Comparison of ENCODE assay signal across 20 cellular contexts in genomic region chr1:93980881-93981280, GRCh38.
DNase-seq lines count a peak whose midpoint lies in the region; ATAC-seq, FAIRE-seq and TF ChIP-seq lines count a peak whose summit lies in the region.
"Had no signal": no experiment of that assay in that cellular context is flagged by ENCODE, and none has a peak within 500 bp of the region (broad histone marks: within the 10 kb centered on the region; RNA-seq: fewer than 3 reads in every experiment).

No MANE protein-coding gene starts in this region.

- no peak for TF ChIP-seq CTCF in brain (conservative IDR thresholded peaks at IDR 0.05)
- TF ChIP-seq CTCF in keratinocyte (optimal IDR thresholded peaks at IDR 0.05 in 1 of 3, IDR thresholded peaks at IDR 0.05 in 1 of 3, conservative IDR thresholded peaks at IDR 0.05 in 1 of 3; ENCODE audit: extremely low read depth in 1 of 3, insufficient read depth in 2 of 3, low read length in 3 of 3): no peak
- TF ChIP-seq CTCF in stomach (IDR thresholded peaks at IDR 0.05): peak in 1 of 7 experiments; percentile 5

- TF ChIP-seq EP300 in stomach (IDR thresholded peaks at IDR 0.05): no peak

- 91 to 96% (median 93%) methylated on average over 5 of the region's 5 CpGs for WGBS in stomach, 5 donors

- no peaks in the 10 kb centered on the region for H3K9me3 Mint-ChIP-seq in brain
- H3K9me3 Mint-ChIP-seq: effector memory CD8-positive, alpha-beta T cell had no signal

- H3K4me3 ChIP-seq in keratinocyte (ENCODE audit: control insufficient read depth in 2 of 3, extremely low read depth in 1 of 3, insufficient read depth in 2 of 3, low read depth in 1 of 3, low read length in 3 of 3) (no peak overlapping the region), stomach (no peak overlapping the region)
- H3K4me3 ChIP-seq: ascending aorta, esophagus squamous epithelium, PC-9 had no signal

- H3K4me1 ChIP-seq in keratinocyte (ENCODE audit: control insufficient read depth, extremely low read depth, insufficient read depth, low read length): peaks cover 51% of the 10 kb centered on the region
- H3K4me1 ChIP-seq in stomach: peaks cover 7 to 19% (median 14%) of the 10 kb centered on the region in 4 donors
- H3K4me1 ChIP-seq: ascending aorta had no signal

- dilution Hi-C loops in keratinocyte (cut with MboI; ENCODE audit: extremely low pct_ligation_motif_present, low sequenced_read_pairs): no loop called here

- H3K4me3 Mint-ChIP-seq in brain: peak overlapping the region in 1 of 5 experiments; percentile 34
- H3K4me3 Mint-ChIP-seq: CD4-positive, CD25-positive, alpha-beta regulatory T cell; effector memory CD8-positive, alpha-beta T cell had no signal

- H3K9ac ChIP-seq in keratinocyte (ENCODE audit: control insufficient read depth, extremely low read depth, insufficient read depth, low read length): no peak overlapping the region

- H3K27ac ChIP-seq in keratinocyte (ENCODE audit: control insufficient read depth, insufficient read depth, low read length): no peak overlapping the region
- peak overlapping the region in 3 of 5 donors; percentile 6 to 67 (median 63) for H3K27ac ChIP-seq in stomach
- H3K27ac ChIP-seq: ascending aorta, PC-9 had no signal

- no peaks in the 10 kb centered on the region for H3K79me2 ChIP-seq in keratinocyte (ENCODE audit: control insufficient read depth, insufficient read depth, low read length)

- H3K27ac Mint-ChIP-seq in brain: peak overlapping the region in 4 of 5 experiments; percentile 82 to 94 (median 90)
- H3K27ac Mint-ChIP-seq: CD4-positive, CD25-positive, alpha-beta regulatory T cell; effector memory CD8-positive, alpha-beta T cell had no signal

- peak; percentile 76 for FAIRE-seq in keratinocyte (lab: Jason Lieb, UNC)
- FAIRE-seq: GM18507 had no signal

- no peaks in the 10 kb centered on the region for H3K36me3 ChIP-seq in keratinocyte (ENCODE audit: control insufficient read depth in 2 of 2, extremely low read depth in 1 of 2, insufficient read depth in 2 of 2, low read length in 2 of 2)
- H3K36me3 ChIP-seq in stomach: no peaks in the 10 kb centered on the region
- H3K36me3 ChIP-seq: ascending aorta, esophagus squamous epithelium had no signal

- H3K27me3 Mint-ChIP-seq in brain: no peaks in the 10 kb centered on the region

- no peak for TF ChIP-seq POLR2A in stomach (IDR thresholded peaks at IDR 0.05)

- no peak overlapping the region for H2AFZ ChIP-seq in keratinocyte (ENCODE audit: control insufficient read depth, low read length)
- H2AFZ ChIP-seq: PC-9 had no signal

- H4K20me1 ChIP-seq in keratinocyte (ENCODE audit: control insufficient read depth, extremely low read depth, insufficient read depth, low read length): no peaks in the 10 kb centered on the region

- no peaks in the 10 kb centered on the region for H3K36me3 Mint-ChIP-seq in brain
- H3K36me3 Mint-ChIP-seq: CD4-positive, CD25-positive, alpha-beta regulatory T cell had no signal

- peaks cover 24% of the 10 kb centered on the region for H3K4me1 Mint-ChIP-seq in brain
- H3K4me1 Mint-ChIP-seq: CD4-positive, CD25-positive, alpha-beta regulatory T cell had no signal

- H3K9me1 ChIP-seq in keratinocyte (ENCODE audit: control insufficient read depth, extremely low read depth, insufficient read depth, low read length): no peaks in the 10 kb centered on the region

- no peak for ATAC-seq in HG03565 (IDR thresholded peaks at IDR 0.05; ENCODE audit: unreplicated experiment)
- ATAC-seq: effector memory CD8-positive, alpha-beta T cell had no signal

- H3K27me3 ChIP-seq in keratinocyte (ENCODE audit: control insufficient read depth, extremely low read depth, insufficient read depth, low read length) (no peaks in the 10 kb centered on the region), stomach (no peaks in the 10 kb centered on the region)
- H3K27me3 ChIP-seq: ascending aorta, esophagus squamous epithelium had no signal

- intact Hi-C loops in stomach (cut with DNase I; ENCODE audit: low total_unique reads): no loop called here

- H3K4me2 ChIP-seq in keratinocyte (ENCODE audit: control insufficient read depth, extremely low read depth, insufficient read depth, low read depth, low read length): no peak overlapping the region
- H3K4me2 ChIP-seq: PC-9 had no signal

- DNase-seq in NCI-H226: peak; percentile 12
- no peak for DNase-seq in keratinocyte (ENCODE audit: low read depth, low spot score)
- DNase-seq in stomach: no peak
- DNase-seq in NCI-H446 treated with DMSO at 0.1 percent for 48 hours (lab: John Stamatoyannopoulos, UW): no peak
- no peak for DNase-seq in iPS-NIHi7 (ENCODE audit: extremely low spot score)
- DNase-seq: activated CD4-positive, alpha-beta T cell treated with anti-CD3 and anti-CD28 coated beads for 48 hours; activated naive CD4-positive, alpha-beta T cell treated with anti-CD3 and anti-CD28 coated beads, Interleukin-2, amount 50 U/mL, for 16 hours; effector memory CD8-positive, alpha-beta T cell; esophagus squamous epithelium; KG1; NCI-H1048; NCI-H187 treated with DMSO at 0.1 percent for 48 hours; NCI-H2227 treated with DMSO at 0.1 percent for 48 hours; PC-9; stimulated activated CD4-positive, alpha-beta T cell treated with anti-CD3 and anti-CD28 coated beads, Interleukin-1b, Interleukin-23, amount 100 ng/mL, for 48 hours had no signal

- no peaks in the 10 kb centered on the region for H3K9me3 ChIP-seq in keratinocyte (ENCODE audit: control insufficient read depth, low read depth, low read length)
- H3K9me3 ChIP-seq in stomach: no peaks in the 10 kb centered on the region
- H3K9me3 ChIP-seq: ascending aorta, esophagus squamous epithelium had no signal
